2 cellular contexts compared by ENCODE assay signal in the genomic region with DNA sequence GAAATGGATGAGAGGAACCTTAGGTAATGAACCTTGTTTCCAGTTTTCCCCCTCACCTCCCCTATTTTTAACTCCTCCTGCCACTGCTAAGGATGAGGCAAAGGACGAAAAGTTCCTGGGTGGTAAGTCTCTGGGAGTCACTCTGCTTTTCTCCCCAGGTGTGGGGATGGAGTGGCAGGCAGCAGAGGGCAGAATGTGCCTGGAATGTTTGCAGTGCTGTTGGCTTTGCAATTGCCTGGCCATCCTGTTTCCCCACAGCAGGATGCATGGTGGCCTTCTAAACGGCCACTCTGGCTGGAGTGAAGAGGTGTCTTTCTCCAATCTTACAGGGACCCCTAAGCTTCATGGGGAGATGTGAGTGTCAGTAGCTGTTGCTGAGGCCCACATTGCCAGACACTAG.
A peak's percentile ranks its signal among the peaks of the same experiment; 100 is the strongest.
TF ChIP-seq lines count a peak whose summit lies in the region.

No MANE protein-coding gene starts in this region.

TF ChIP-seq in GM23338, 12 proteins besides CTCF, POLR2A, EP300 and RAD21:
- no peak for TF ChIP-seq ZNF114 (CRISPR knock-in tag; IDR thresholded peaks at IDR 0.05)
- TF ChIP-seq NANOG (IDR thresholded peaks at IDR 0.05; ENCODE audit: borderline replicate concordance) = no peak

TF ChIP-seq in H1, 55 proteins besides CTCF, POLR2A, EP300 and RAD21:
- TF ChIP-seq POLR2AphosphoS5 (IDR thresholded peaks at IDR 0.05; ENCODE audit: low read depth, low read length) (no peak), KDM5A (IDR thresholded peaks at IDR 0.05; ENCODE audit: low read length) (no peak), TEAD4 (IDR thresholded peaks at IDR 0.05; ENCODE audit: low read depth, low read length) (peak; percentile 88), SAP30 (IDR thresholded peaks at IDR 0.05; ENCODE audit: insufficient read depth, insufficient replicate concordance, low read length) (no peak), ZNF274 (IDR thresholded peaks at IDR 0.05; ENCODE audit: borderline replicate concordance, extremely low read depth, low read length) (no peak), EGR1 (IDR thresholded peaks at IDR 0.05; ENCODE audit: borderline replicate concordance, low read depth, low read length) (no peak)
